In the genomic region with DNA sequence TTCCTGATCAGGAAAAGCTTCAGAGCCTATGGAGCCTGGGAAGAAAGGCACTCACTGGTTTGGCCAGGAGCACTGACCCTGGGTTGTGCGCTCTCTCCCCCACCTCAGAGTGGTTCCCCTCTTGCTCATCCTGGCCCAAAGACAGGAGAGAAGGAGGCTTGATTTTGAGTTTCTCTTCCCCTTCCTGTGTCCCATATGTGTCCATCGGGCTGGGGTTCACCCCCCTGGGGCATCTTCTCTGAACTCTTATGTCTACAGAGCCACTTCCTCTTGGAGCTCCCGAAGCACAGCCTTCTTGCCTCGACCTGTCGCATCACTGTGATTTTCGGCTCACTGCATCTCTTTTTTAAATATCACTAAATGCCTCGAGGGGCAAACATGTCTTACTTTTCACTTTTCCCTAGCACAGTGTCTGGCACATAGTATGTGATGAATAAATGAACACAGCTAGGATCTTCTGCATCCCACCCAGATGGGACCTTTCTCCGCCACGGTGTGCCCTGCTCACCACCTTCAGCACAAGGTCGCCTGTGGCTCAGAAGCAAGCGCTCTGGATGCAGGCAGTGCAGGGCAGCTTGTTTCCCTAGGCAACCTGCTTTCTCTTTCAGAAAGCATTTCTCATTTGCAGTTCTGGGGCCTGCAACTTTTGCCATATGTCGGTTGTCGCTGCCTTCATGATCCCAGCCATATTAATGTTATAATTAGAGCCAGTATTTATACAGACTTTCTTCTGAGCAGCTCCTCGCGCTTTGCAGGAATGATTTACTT, we compare ENCODE assay signal across 16 cellular contexts.
DNase-seq lines count a peak whose midpoint lies in the region; ATAC-seq and TF ChIP-seq lines count a peak whose summit lies in the region.
"Had no signal": no experiment of that assay in that cellular context is flagged by ENCODE, and none has a peak within 500 bp of the region (broad histone marks: within the 10 kb centered on the region; RNA-seq: fewer than 3 reads in every experiment).

No MANE protein-coding gene starts in this region.

- H2AFZ ChIP-seq in Karpas-422 (ENCODE audit: low read length) = no peak overlapping the region

- H3K27ac Mint-ChIP-seq in activated T-helper 2 cell treated with anti-CD3 and anti-CD28 coated beads, Interferon-gamma antibody, Interleukin-2, Interleukin-4, amounts not matched to agents 10 μg/mL and 5 μg/mL and 100 μg/mL, durations not matched to agents 14 hours and 24 hours and 36 hours = peak overlapping the region; percentile 37
- no peak overlapping the region for H3K27ac Mint-ChIP-seq in osteocyte (ENCODE audit: unreplicated experiment)

- POLR2A ChIA-PET in A673 (lab: Charles Lee; ENCODE audit: low non-redundant PET) = interaction anchor here (0.6 kb wide), 1 partner anchor 1032 kb away, joined by 4 read pairs; no protein-coding TSS in a partner anchor

- H3K9me2 ChIP-seq in Karpas-422 (replicated peaks; ENCODE audit: insufficient read depth, low read length) = no peaks in the 10 kb centered on the region

- H3K36me3 ChIP-seq in BLaER1 (no peaks in the 10 kb centered on the region), Karpas-422 (ENCODE audit: insufficient read depth, low read length) (no peaks in the 10 kb centered on the region), A673 (ENCODE audit: insufficient read depth, low read length, poor library complexity, severe bottlenecking) (no peaks in the 10 kb centered on the region)

- H3K27ac ChIP-seq in BLaER1 (no peak overlapping the region), Karpas-422 (ENCODE audit: low read length) (no peak overlapping the region), A673 (ENCODE audit: low read depth, low read length, poor library complexity, severe bottlenecking) (no peak overlapping the region)
- H3K27ac ChIP-seq: foreskin keratinocyte had no signal

- H3K9ac ChIP-seq in BLaER1 (no peak overlapping the region), Karpas-422 (ENCODE audit: low read length) (no peak overlapping the region)

- H3K4me2 ChIP-seq in BLaER1 (peak overlapping the region; percentile 51), Karpas-422 (ENCODE audit: low read depth, low read length, poor library complexity, severe bottlenecking) (peak overlapping the region; percentile 24)

- H3K9me3 ChIP-seq in BLaER1 (no peaks in the 10 kb centered on the region), Karpas-422 (ENCODE audit: low read length) (no peaks in the 10 kb centered on the region), A673 (ENCODE audit: low read depth, low read length, poor library complexity, severe bottlenecking) (no peaks in the 10 kb centered on the region)

- peaks cover 47% of the 10 kb centered on the region for H3K4me1 Mint-ChIP-seq in activated T-helper 2 cell treated with anti-CD3 and anti-CD28 coated beads, Interferon-gamma antibody, Interleukin-2, Interleukin-4, amounts not matched to agents 10 μg/mL and 5 μg/mL and 100 μg/mL, durations not matched to agents 14 hours and 24 hours and 36 hours (ENCODE audit: low read depth)
- no peaks in the 10 kb centered on the region for H3K4me1 Mint-ChIP-seq in osteocyte (ENCODE audit: unreplicated experiment)

- no peaks in the 10 kb centered on the region for H3K9me3 Mint-ChIP-seq in activated T-helper 2 cell treated with anti-CD3 and anti-CD28 coated beads, Interferon-gamma antibody, Interleukin-2, Interleukin-4, amounts not matched to agents 10 μg/mL and 5 μg/mL and 100 μg/mL, durations not matched to agents 14 hours and 24 hours and 36 hours
- peaks cover 5% of the 10 kb centered on the region for H3K9me3 Mint-ChIP-seq in osteocyte (ENCODE audit: unreplicated experiment)

- peak; percentile 60 for ATAC-seq in GM18511 (IDR thresholded peaks at IDR 0.05; ENCODE audit: unreplicated experiment)
- ATAC-seq: foreskin keratinocyte, HepG2, PC-3 had no signal

- CTCF ChIA-PET in A673 (lab: Charles Lee) = no interaction called here

- no TSS peak for BruUV-seq in A673 (replicated peaks; lab: Mats Ljungman, UMichigan)

- H3K36me3 Mint-ChIP-seq in activated T-helper 2 cell treated with anti-CD3 and anti-CD28 coated beads, Interferon-gamma antibody, Interleukin-2, Interleukin-4, amounts not matched to agents 10 μg/mL and 5 μg/mL and 100 μg/mL, durations not matched to agents 14 hours and 24 hours and 36 hours (ENCODE audit: low read depth) = no peaks in the 10 kb centered on the region
- H3K36me3 Mint-ChIP-seq in osteocyte (ENCODE audit: unreplicated experiment) = no peaks in the 10 kb centered on the region

- H3K27me3 ChIP-seq in BLaER1 (no peaks in the 10 kb centered on the region), Karpas-422 (ENCODE audit: low read length) (no peaks in the 10 kb centered on the region), A673 (replicated peaks; ENCODE audit: insufficient read depth, low read depth, low read length, poor library complexity) (no peaks in the 10 kb centered on the region)
- H3K27me3 ChIP-seq: dorsolateral prefrontal cortex, foreskin keratinocyte had no signal

- TF ChIP-seq CTCF in osteocyte (IDR thresholded peaks at IDR 0.05) = no peak
- TF ChIP-seq CTCF in A673 (conservative IDR thresholded peaks at IDR 0.05; ENCODE audit: low read depth, low read length) = no peak

- H4K20me1 ChIP-seq in BLaER1 = no peaks in the 10 kb centered on the region
- H4K20me1 ChIP-seq in Karpas-422 (ENCODE audit: insufficient read depth, low read depth, low read length) = no peaks in the 10 kb centered on the region

- DNase-seq in Karpas-422 = peak; percentile 64
- DNase-seq in activated T-helper 2 cell treated with anti-CD3 and anti-CD28 coated beads, Interferon-gamma antibody, Interleukin-2, Interleukin-4, amounts not matched to agents 10 μg/mL and 5 μg/mL and 100 μg/mL, durations not matched to agents 14 hours and 24 hours and 36 hours (ENCODE audit: low spot score) = no peak
- no peak for DNase-seq in osteocyte (ENCODE audit: extremely low spot score, unreplicated experiment)
- no peak for DNase-seq in NCI-H146 (lab: John Stamatoyannopoulos, UW)
- DNase-seq in NCI-H187 (lab: John Stamatoyannopoulos, UW) = no peak
- no peak for DNase-seq in A673 (ENCODE audit: low spot score)
- DNase-seq: activated CD8-positive, alpha-beta memory T cell treated with anti-CD3 and anti-CD28 coated beads for 24 hours; AML-193; foreskin keratinocyte; NCI-H1417; PC-3; stimulated activated CD4-positive, alpha-beta T cell treated with anti-CD3 and anti-CD28 coated beads, Interleukin-1b, Interleukin-23, amount 100 ng/mL, for 48 hours had no signal

- H3K4me1 ChIP-seq in BLaER1 (peaks cover 11% of the 10 kb centered on the region), Karpas-422 (ENCODE audit: low read length) (peaks cover 16% of the 10 kb centered on the region), A673 (ENCODE audit: insufficient read depth, low read length, poor library complexity, severe bottlenecking) (no peaks in the 10 kb centered on the region)
- H3K4me1 ChIP-seq: foreskin keratinocyte had no signal

- H3K27me3 Mint-ChIP-seq in activated T-helper 2 cell treated with anti-CD3 and anti-CD28 coated beads, Interferon-gamma antibody, Interleukin-2, Interleukin-4, amounts not matched to agents 10 μg/mL and 5 μg/mL and 100 μg/mL, durations not matched to agents 14 hours and 24 hours and 36 hours (ENCODE audit: low read depth) = no peaks in the 10 kb centered on the region
- no peaks in the 10 kb centered on the region for H3K27me3 Mint-ChIP-seq in osteocyte (ENCODE audit: unreplicated experiment)

- intact Hi-C loops in activated T-helper 2 cell treated with anti-CD3 and anti-CD28 coated beads, Interferon-gamma antibody, Interleukin-2, Interleukin-4, amounts not matched to agents 10 μg/mL and 5 μg/mL and 100 μg/mL, durations not matched to agents 14 hours and 24 hours and 36 hours (cut with micrococcal nuclease) = loop anchor here (5.0 kb wide), 1 partner anchor 118 kb away; no protein-coding TSS in a partner anchor
- intact Hi-C loops in A673 (cut with micrococcal nuclease; ENCODE audit: unreplicated experiment) = no loop called here

- H3K79me2 ChIP-seq in Karpas-422 (ENCODE audit: low read length) = no peaks in the 10 kb centered on the region

- no peak overlapping the region for H3K4me3 ChIP-seq in BLaER1
- H3K4me3 ChIP-seq in Karpas-422 (ENCODE audit: low read length) = no peak overlapping the region
- H3K4me3 ChIP-seq in A673 (ENCODE audit: low read depth, low read length, poor library complexity, severe bottlenecking) = no peak overlapping the region

- H3K4me3 Mint-ChIP-seq in activated T-helper 2 cell treated with anti-CD3 and anti-CD28 coated beads, Interferon-gamma antibody, Interleukin-2, Interleukin-4, amounts not matched to agents 10 μg/mL and 5 μg/mL and 100 μg/mL, durations not matched to agents 14 hours and 24 hours and 36 hours (ENCODE audit: low read depth) = no peak overlapping the region
- no peak overlapping the region for H3K4me3 Mint-ChIP-seq in osteocyte (ENCODE audit: unreplicated experiment)
